In the genomic region with DNA sequence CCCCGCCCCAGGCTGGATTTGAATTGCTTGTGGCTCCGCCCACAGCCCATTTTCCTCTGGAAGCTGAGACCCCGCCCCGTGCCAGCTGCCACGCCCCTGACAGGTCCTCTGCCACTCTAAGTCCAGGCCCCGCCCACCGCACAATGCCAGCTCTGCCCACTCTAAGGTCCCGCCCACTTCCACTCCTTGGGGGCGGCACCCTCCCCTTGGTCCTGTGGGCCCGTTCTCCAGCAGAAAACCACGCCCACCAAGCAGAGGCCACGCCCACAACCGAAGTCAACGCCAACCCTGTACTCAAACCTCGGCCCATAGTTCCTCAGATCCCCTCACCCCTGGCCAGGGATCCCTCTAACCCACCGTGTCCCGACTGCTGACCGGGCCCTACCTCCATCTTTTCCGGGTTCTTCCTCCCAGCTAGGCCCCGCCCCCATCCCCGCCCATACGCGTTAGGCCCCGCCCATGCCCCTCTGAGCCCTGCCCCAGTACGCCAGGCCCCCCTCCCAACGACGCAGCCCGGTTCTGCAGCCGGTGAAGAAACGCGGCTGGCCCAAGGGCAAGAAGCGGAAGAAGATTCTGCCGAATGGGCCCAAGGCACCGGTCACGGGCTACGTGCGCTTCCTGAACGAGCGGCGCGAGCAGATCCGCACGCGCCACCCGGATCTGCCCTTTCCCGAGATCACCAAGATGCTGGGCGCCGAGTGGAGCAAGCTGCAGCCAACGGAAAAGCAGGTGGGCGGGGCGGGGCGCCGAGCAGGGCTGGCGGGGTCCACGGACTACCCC, we compare ENCODE assay signal across 8 cellular contexts. TPM values are rescaled to one million over a fixed set of nuclear protein-coding genes. Genes with fewer than 3 reads are reported as not detected.
DNase-seq lines count a peak whose midpoint lies in the region; ATAC-seq and TF ChIP-seq lines count a peak whose summit lies in the region.

No MANE protein-coding gene starts in this region.

- H3K36me3 ChIP-seq in KOPT-K1 (ENCODE audit: insufficient read depth, low read length) (peaks cover 9% of the 10 kb centered on the region), RWPE2 (ENCODE audit: low read depth) (peaks cover 15% of the 10 kb centered on the region)

- H3K4me3 ChIP-seq in RWPE2 (ENCODE audit: severe bottlenecking) (peak overlapping the region; percentile 94), fibroblast of the aortic adventitia (ENCODE audit: low read depth, low read length) (peak overlapping the region; percentile 81)

- no peaks in the 10 kb centered on the region for H3K9me3 ChIP-seq in KOPT-K1 (ENCODE audit: insufficient read depth, low read length, poor library complexity, severe bottlenecking)
- H3K9me3 ChIP-seq in RWPE2 (ENCODE audit: severe bottlenecking): no peaks in the 10 kb centered on the region

- peak overlapping the region; percentile 82 to 86 (median 86) for H3K4me3 Mint-ChIP-seq in nephron

- peaks cover 2% of the 10 kb centered on the region for H3K4me1 ChIP-seq in RWPE2 (ENCODE audit: insufficient read depth, poor library complexity, severe bottlenecking)

- H3K4me1 Mint-ChIP-seq in nephron: peaks cover 13% of the 10 kb centered on the region

- H3K36me3 Mint-ChIP-seq in nephron (ENCODE audit: low read depth): peaks cover 13% of the 10 kb centered on the region

- DNase-seq in DMS153 treated with DMSO at 0.1 percent for 48 hours (lab: John Stamatoyannopoulos, UW; ENCODE audit: unreplicated experiment) (peak; percentile 74), RWPE2 (ENCODE audit: low spot score) (peak; percentile 99), fibroblast of the aortic adventitia (ENCODE audit: low read depth) (peak; percentile 89)
- peak; percentile 65 for DNase-seq in activated T-helper 9 cell treated with anti-CD3 and anti-CD28 coated beads, Interleukin-2, amount 50 U/mL, for 16 hours (ENCODE audit: low read depth)
- DNase-seq in stimulated activated naive CD4-positive, alpha-beta T cell treated with Interleukin-2 at 50 U/mL for 16 hours (lab: John Stamatoyannopoulos, UW): peak; percentile 78

- no peaks in the 10 kb centered on the region for H3K9me3 Mint-ChIP-seq in nephron

- ATAC-seq in RWPE2 (ENCODE audit: low read depth): peak; percentile 41
- ATAC-seq in HG03139 (IDR thresholded peaks at IDR 0.05; ENCODE audit: unreplicated experiment): no peak

- H3K27ac ChIP-seq in KOPT-K1 (ENCODE audit: low read depth, low read length, poor library complexity, severe bottlenecking) (peak overlapping the region; percentile 65), RWPE2 (ENCODE audit: poor library complexity, severe bottlenecking) (peak overlapping the region; percentile 61)

- H3K27me3 Mint-ChIP-seq in nephron (ENCODE audit: low read depth): peaks cover 13% of the 10 kb centered on the region

- no peaks in the 10 kb centered on the region for H3K27me3 ChIP-seq in RWPE2 (ENCODE audit: insufficient read depth, poor library complexity, severe bottlenecking)

- peak overlapping the region in 1 of 3 experiments; percentile 46 for H3K27ac Mint-ChIP-seq in nephron

- TF ChIP-seq CTCF in RWPE2 (IDR thresholded peaks at IDR 0.05; ENCODE audit: poor library complexity, severe bottlenecking) (no peak), fibroblast of the aortic adventitia (IDR thresholded peaks at IDR 0.05; ENCODE audit: insufficient read depth, low read length) (no peak), nephron (IDR thresholded peaks at IDR 0.05; ENCODE audit: unreplicated experiment in 3 of 3) (no peak)

RNA-seq across cellular contexts. Expression of gene HMG20B, which starts 1.3 kb away (rescaled TPM):
- 56.6 and 219 TPM in 2 replicates for total RNA-seq in fibroblast of the aortic adventitia (ENCODE audit: low replicate concordance)

RNA-seq across cellular contexts. Expression of gene GIPC3, which starts 11.2 kb away (rescaled TPM):
- total RNA-seq in fibroblast of the aortic adventitia (ENCODE audit: low replicate concordance): under 0.01 and 0.33 TPM in 2 replicates

RNA-seq across cellular contexts. Expression of gene MFSD12, which starts 16.7 kb away (rescaled TPM):
- 51.7 and 52.6 TPM in 2 replicates for total RNA-seq in fibroblast of the aortic adventitia (ENCODE audit: low replicate concordance)

RNA-seq across cellular contexts. Expression of gene TBXA2R, which starts 32.6 kb away (rescaled TPM):
- total RNA-seq in fibroblast of the aortic adventitia (ENCODE audit: low replicate concordance): 0.49 and 5.0 TPM in 2 replicates

RNA-seq across cellular contexts. Expression of gene TEKTIP1, which starts 35.1 kb away (rescaled TPM):
- not detected in 2 replicates for total RNA-seq in fibroblast of the aortic adventitia (ENCODE audit: low replicate concordance)
